Comparison of ENCODE assay signal across 19 cellular contexts in genomic region chr2:176278927-176279326, GRCh38. TPM values are rescaled to one million over a fixed set of nuclear protein-coding genes. Genes with fewer than 3 reads are reported as not detected.
DNase-seq lines count a peak whose midpoint lies in the region; ATAC-seq, FAIRE-seq and TF ChIP-seq lines count a peak whose summit lies in the region.
"Had no signal": no experiment of that assay in that cellular context is flagged by ENCODE, and none has a peak within 500 bp of the region (broad histone marks: within the 10 kb centered on the region; RNA-seq: fewer than 3 reads in every experiment).

No MANE protein-coding gene starts in this region.

- peak; percentile 22 for FAIRE-seq in RCC 7860 (lab: Jason Lieb, UNC)
- peak; percentile 42 for FAIRE-seq in frontal cortex (lab: Jason Lieb, UNC)
- FAIRE-seq: GM12891, GM18507, H54 had no signal

- H3K4me1 ChIP-seq in HEK293 (ENCODE audit: control insufficient read depth, insufficient read depth, low read length) (no peaks in the 10 kb centered on the region), right atrium auricular region (no peaks in the 10 kb centered on the region)
- H3K4me1 ChIP-seq: HAP-1 had no signal

- no peaks in the 10 kb centered on the region for H3K9me3 ChIP-seq in HEK293 (ENCODE audit: control insufficient read depth, insufficient read depth, low read depth, low read length)
- H3K9me3 ChIP-seq in right atrium auricular region: no peaks in the 10 kb centered on the region
- H3K9me3 ChIP-seq: HAP-1 had no signal

- H3K27me3 ChIP-seq in right atrium auricular region: no peaks in the 10 kb centered on the region

- POLR2A ChIA-PET in HEK293 (lab: Yijun Ruan, JAX): no interaction called here

- ATAC-seq in HG03045 (IDR thresholded peaks at IDR 0.05; ENCODE audit: unreplicated experiment): no peak
- ATAC-seq in HG03439 (IDR thresholded peaks at IDR 0.05; ENCODE audit: unreplicated experiment): no peak

- CTCF ChIA-PET in HEK293 (lab: Yijun Ruan, JAX): interaction anchor here (0.6 kb wide), 1 partner anchor 31 kb away, joined by 3 read pairs; no protein-coding TSS in a partner anchor

- no peak overlapping the region for H3K4me3 ChIP-seq in HEK293 (ENCODE audit: low read depth, low read length)
- no peak overlapping the region for H3K4me3 ChIP-seq in right atrium auricular region
- H3K4me3 ChIP-seq: HAP-1 had no signal

- TF ChIP-seq CTCF in HEK293 (tag by site-specific recombination; IDR thresholded peaks at IDR 0.05) (no peak), right atrium auricular region (IDR thresholded peaks at IDR 0.05) (no peak)

- H3K27ac ChIP-seq in HEK293 (ENCODE audit: extremely low read depth, low read depth, low read length) (no peak overlapping the region), right atrium auricular region (no peak overlapping the region)

- H3K36me3 ChIP-seq in HEK293 (ENCODE audit: control insufficient read depth in 2 of 2, insufficient read depth in 1 of 2, low read length in 2 of 2): no peaks in the 10 kb centered on the region
- H3K36me3 ChIP-seq in right atrium auricular region: no peaks in the 10 kb centered on the region
- H3K36me3 ChIP-seq: HAP-1 had no signal

- no peak for DNase-seq in RCC 7860 (ENCODE audit: low spot score)
- no peak for DNase-seq in frontal cortex (ENCODE audit: low spot score in 2 of 2)
- no peak for DNase-seq in right atrium auricular region (ENCODE audit: low spot score)
- DNase-seq: ACHN; C1 segment of cervical spinal cord; Calu3; CD4-positive, alpha-beta memory T cell; COR-L47; DMS53; DMS79 treated with DMSO at 0.1 percent for 48 hours; GF-D8; GOT3 had no signal

TF ChIP-seq in HEK293, 187 proteins besides CTCF, POLR2A, EP300 and RAD21:
- TF ChIP-seq ZNF610 (tag by site-specific recombination; IDR thresholded peaks at IDR 0.05; ENCODE audit: borderline replicate concordance) (no peak), PRDM6 (tag by site-specific recombination; IDR thresholded peaks at IDR 0.05) (peak; percentile 84), ZNF768 (tag by site-specific recombination; IDR thresholded peaks at IDR 0.05) (no peak), ZNF785 (tag by site-specific recombination; IDR thresholded peaks at IDR 0.05) (no peak), BCL11B (tag by site-specific recombination; IDR thresholded peaks at IDR 0.05; ENCODE audit: low read depth) (no peak), MEIS1 (CRISPR knock-in tag; IDR thresholded peaks at IDR 0.05; ENCODE audit: borderline replicate concordance) (no peak)

RNA-seq across cellular contexts. Expression of gene MTX2, which starts 9.7 kb away (rescaled TPM):
- total RNA-seq in frontal cortex (55.4 TPM), right atrium auricular region (10 to 100 TPM; 36.7 to 73.5 TPM)
